Comparison of ENCODE assay signal across 26 cellular contexts in genomic region chr12:121263206-121263605, GRCh38.
"Had no signal": no experiment of that assay in that cellular context is flagged by ENCODE, and none has a peak within 500 bp of the region (broad histone marks: within the 10 kb centered on the region; RNA-seq: fewer than 3 reads in every experiment).

No MANE protein-coding gene starts in this region.

- H3K9me3 Mint-ChIP-seq: natural killer cell; nephron; neural progenitor cell; stimulated activated naive B cell treated with anti-CD40 and anti-IgM and Interleukin-4, amounts not matched to agents 10 μg/mL and 1 μg/mL and 100 μg/mL, for 72 hours; stimulated activated naive CD8-positive, alpha-beta T cell treated with anti-CD3 and anti-CD28 coated beads, Interleukin-15, Interleukin-2, amounts not matched to agents 100 ng/mL and 50 ng/mL, for 24 hours had no signal

- H3K4me3 Mint-ChIP-seq: natural killer cell; nephron; neural progenitor cell; stimulated activated naive B cell treated with anti-CD40 and anti-IgM and Interleukin-4, amounts not matched to agents 10 μg/mL and 1 μg/mL and 100 μg/mL, for 72 hours; stimulated activated naive CD8-positive, alpha-beta T cell treated with anti-CD3 and anti-CD28 coated beads, Interleukin-15, Interleukin-2, amounts not matched to agents 100 ng/mL and 50 ng/mL, for 24 hours had no signal

- H3K36me3 ChIP-seq: neural progenitor cell, ovary had no signal

- H3K27me3 Mint-ChIP-seq: progenitor cell of endocrine pancreas; stimulated activated naive B cell treated with anti-CD40 and anti-IgM and Interleukin-4, amounts not matched to agents 10 μg/mL and 1 μg/mL and 100 μg/mL, for 72 hours; stimulated activated naive CD8-positive, alpha-beta T cell treated with anti-CD3 and anti-CD28 coated beads, Interleukin-15, Interleukin-2, amounts not matched to agents 100 ng/mL and 50 ng/mL, for 24 hours had no signal

- ATAC-seq: natural killer cell; psoas muscle; right cardiac atrium; right lobe of liver; stimulated activated naive B cell treated with anti-CD40 and anti-IgM and Interleukin-4, amounts not matched to agents 10 μg/mL and 1 μg/mL and 100 μg/mL, for 72 hours had no signal

- H3K27ac Mint-ChIP-seq: natural killer cell; nephron; neural progenitor cell; progenitor cell of endocrine pancreas; stimulated activated naive B cell treated with anti-CD40 and anti-IgM and Interleukin-4, amounts not matched to agents 10 μg/mL and 1 μg/mL and 100 μg/mL, for 72 hours; stimulated activated naive CD8-positive, alpha-beta T cell treated with anti-CD3 and anti-CD28 coated beads, Interleukin-15, Interleukin-2, amounts not matched to agents 100 ng/mL and 50 ng/mL, for 24 hours had no signal

- H3K27ac ChIP-seq: neural progenitor cell, ovary, parathyroid adenoma, psoas muscle, right lobe of liver, sigmoid colon, stomach, thoracic aorta, thyroid gland, tibial nerve, upper lobe of left lung, vagina had no signal

- H3K4me2 ChIP-seq: neural progenitor cell had no signal

- H2AFZ ChIP-seq: neural progenitor cell, parathyroid adenoma had no signal

- H3K27me3 ChIP-seq: neural progenitor cell, ovary, right lobe of liver, sigmoid colon, stomach, thyroid gland, tibial nerve, upper lobe of left lung, vagina had no signal

- H3K9me3 ChIP-seq: ovary, psoas muscle, right lobe of liver, sigmoid colon, stomach, thoracic aorta, thyroid gland, tibial nerve, upper lobe of left lung, vagina had no signal

- FAIRE-seq: small intestine, urothelium cell line had no signal

- H3K4me3 ChIP-seq: neural progenitor cell, ovary, psoas muscle, right lobe of liver, sigmoid colon, stomach, thoracic aorta, thyroid gland, tibial nerve, upper lobe of left lung, vagina had no signal

- DNase-seq: natural killer cell; occipital lobe; ovary; psoas muscle; right cardiac atrium; right lobe of liver; sigmoid colon; small intestine; stimulated activated CD4-positive, alpha-beta T cell treated with anti-CD3 and anti-CD28 coated beads, Interleukin-1b, Interleukin-23, amount 100 ng/mL, for 48 hours; stimulated activated CD4-positive, alpha-beta T cell treated with anti-CD3 and anti-CD28 coated beads, Interleukin-4, amount 100 ng/mL, for 1 hour; stimulated activated CD4-positive, alpha-beta T cell treated with anti-CD3 and anti-CD28 coated beads, Interleukin-4, amount 100 ng/mL, for 4 hours; stimulated activated CD8-positive, alpha-beta memory T cell treated with anti-CD3 and anti-CD28 coated beads, Interleukin-4, amount 100 ng/mL, for 48 hours; stimulated activated naive B cell treated with anti-CD40 and anti-IgM and Interleukin-4, amounts not matched to agents 10 μg/mL and 1 μg/mL and 100 μg/mL, for 72 hours; stimulated activated naive CD4-positive, alpha-beta T cell treated with Interleukin-2 at 50 U/mL for 16 hours; stomach; thyroid gland; upper lobe of left lung had no signal

- H3K4me1 ChIP-seq: neural progenitor cell, parathyroid adenoma, psoas muscle, right lobe of liver, sigmoid colon, stomach, thyroid gland, tibial nerve, upper lobe of left lung, vagina had no signal

- H3K9ac ChIP-seq: neural progenitor cell, parathyroid adenoma had no signal

- H3K4me1 Mint-ChIP-seq: natural killer cell; nephron; neural progenitor cell; stimulated activated naive B cell treated with anti-CD40 and anti-IgM and Interleukin-4, amounts not matched to agents 10 μg/mL and 1 μg/mL and 100 μg/mL, for 72 hours had no signal

- H3K79me2 ChIP-seq: parathyroid adenoma had no signal
